In genomic region chr12:126338031-126338441, GRCh38 we compare ENCODE assay signal across 19 cellular contexts.
"Had no signal": no experiment of that assay in that cellular context is flagged by ENCODE, and none has a peak within 500 bp of the region (broad histone marks: within the 10 kb centered on the region; RNA-seq: fewer than 3 reads in every experiment).

No MANE protein-coding gene starts in this region.

- H3K36me3 Mint-ChIP-seq: activated naive CD8-positive, alpha-beta T cell treated with anti-CD3 and anti-CD28 coated beads, Interleukin-2, amount 10 ng/mL, durations not matched to agents 7 days and 5 days; immature natural killer cell; natural killer cell treated with Interleukin-12 subunit alpha and Interleukin-12 subunit beta and Interleukin-15 and Interleukin-18, amount 100 ng/mL, for 72 hours had no signal

- DNase-seq: activated CD4-positive, alpha-beta T cell treated with anti-CD3 and anti-CD28 coated beads, Interleukin-2, amount 50 U/mL, for 1 hour; activated naive CD4-positive, alpha-beta T cell; activated naive CD8-positive, alpha-beta T cell treated with anti-CD3 and anti-CD28 coated beads, Interleukin-2, amount 10 ng/mL, durations not matched to agents 7 days and 5 days; brain microvascular endothelial cell; cortex of kidney; effector CD8-positive, alpha-beta T cell; esophagus squamous epithelium; head of caudate nucleus; immature natural killer cell; mesenchymal stem cell; posterior cingulate gyrus; retina; small intestine; stimulated activated CD4-positive, alpha-beta T cell treated with anti-CD3 and anti-CD28 coated beads, Interleukin-4, amount 100 ng/mL, for 24 hours; stimulated activated naive CD4-positive, alpha-beta T cell treated with Interleukin-2 at 50 U/mL for 16 hours; transverse colon had no signal

- H3K27ac Mint-ChIP-seq: activated naive CD8-positive, alpha-beta T cell treated with anti-CD3 and anti-CD28 coated beads, Interleukin-2, amount 10 ng/mL, durations not matched to agents 7 days and 5 days; immature natural killer cell; natural killer cell treated with Interleukin-12 subunit alpha and Interleukin-12 subunit beta and Interleukin-15 and Interleukin-18, amount 100 ng/mL, for 72 hours had no signal

- H3K4me1 ChIP-seq: esophagus squamous epithelium, transverse colon, vagina had no signal

- ATAC-seq: natural killer cell treated with Interleukin-12 subunit alpha and Interleukin-12 subunit beta and Interleukin-15 and Interleukin-18, amount 100 ng/mL, for 72 hours had no signal

- H3K27ac ChIP-seq: brain microvascular endothelial cell, esophagus squamous epithelium, transverse colon, vagina had no signal

- H3K9me3 ChIP-seq: esophagus squamous epithelium, transverse colon, vagina had no signal

- H3K36me3 ChIP-seq: brain microvascular endothelial cell, esophagus squamous epithelium, transverse colon, vagina had no signal

- H3K4me1 Mint-ChIP-seq: activated naive CD8-positive, alpha-beta T cell treated with anti-CD3 and anti-CD28 coated beads, Interleukin-2, amount 10 ng/mL, durations not matched to agents 7 days and 5 days; central memory CD8-positive, alpha-beta T cell; immature natural killer cell had no signal

- H3K4me3 Mint-ChIP-seq: activated naive CD8-positive, alpha-beta T cell treated with anti-CD3 and anti-CD28 coated beads, Interleukin-2, amount 10 ng/mL, durations not matched to agents 7 days and 5 days; central memory CD8-positive, alpha-beta T cell; immature natural killer cell; natural killer cell treated with Interleukin-12 subunit alpha and Interleukin-12 subunit beta and Interleukin-15 and Interleukin-18, amount 100 ng/mL, for 72 hours had no signal

- H3K27me3 Mint-ChIP-seq: activated naive CD8-positive, alpha-beta T cell treated with anti-CD3 and anti-CD28 coated beads, Interleukin-2, amount 10 ng/mL, durations not matched to agents 7 days and 5 days; central memory CD8-positive, alpha-beta T cell; natural killer cell treated with Interleukin-12 subunit alpha and Interleukin-12 subunit beta and Interleukin-15 and Interleukin-18, amount 100 ng/mL, for 72 hours had no signal

- H3K27me3 ChIP-seq: brain microvascular endothelial cell, esophagus squamous epithelium, transverse colon, vagina had no signal

- H3K4me3 ChIP-seq: esophagus squamous epithelium, transverse colon, vagina had no signal
